ENCODE assay signal across 15 cellular contexts in genomic region chr1:111402083-111402482, GRCh38.
"Had no signal": no experiment of that assay in that cellular context is flagged by ENCODE, and none has a peak within 500 bp of the region (broad histone marks: within the 10 kb centered on the region; RNA-seq: fewer than 3 reads in every experiment).

No MANE protein-coding gene starts in this region.

- H3K27ac Mint-ChIP-seq: activated T-helper 1 cell treated with anti-CD3 and anti-CD28 coated beads, Interleukin-12 subunit alpha, Interleukin-12 subunit beta, Interleukin-2, Interleukin-4 antibody, amounts not matched to agents 30 ng/mL and 10 ng/mL and 1 ng/mL, durations not matched to agents 14 hours and 24 hours and 36 hours; nephron progenitor cell; WTC11 had no signal

- H3K4me3 Mint-ChIP-seq: activated T-helper 1 cell treated with anti-CD3 and anti-CD28 coated beads, Interleukin-12 subunit alpha, Interleukin-12 subunit beta, Interleukin-2, Interleukin-4 antibody, amounts not matched to agents 30 ng/mL and 10 ng/mL and 1 ng/mL, durations not matched to agents 14 hours and 24 hours and 36 hours; nephron progenitor cell; WTC11 had no signal

- DNase-seq: activated CD4-positive, alpha-beta T cell treated with anti-CD3 and anti-CD28 coated beads, Interleukin-2, amount 50 U/mL, for 4 hours; effector CD4-positive, alpha-beta T cell; heart left ventricle; kidney glomerular epithelial cell; left ventricle myocardium inferior; mammary epithelial cell; midbrain; nephron progenitor cell; nucleus accumbens; posterior cingulate gyrus; sigmoid colon; stimulated activated naive CD4-positive, alpha-beta T cell treated with Interleukin-2 at 50 U/mL for 16 hours; SW 1271 had no signal

- H3K4me1 Mint-ChIP-seq: nephron progenitor cell had no signal

- H3K36me3 Mint-ChIP-seq: WTC11 had no signal
